In genomic region chr6:39344821-39345280, GRCh38 we compare ENCODE assay signal across 2 cellular contexts.
A peak's percentile ranks its signal among the peaks of the same experiment; 100 is the strongest.
TF ChIP-seq lines count a peak whose summit lies in the region.

No MANE protein-coding gene starts in this region.

TF ChIP-seq in HepG2, 621 proteins besides CTCF, POLR2A, EP300 and RAD21:
- peak; percentile 18; the same call in 1 of the 2 replicates for TF ChIP-seq NFYB (CRISPR knock-in tag; IDR thresholded peaks at IDR 0.05)
- TF ChIP-seq THAP11 (CRISPR knock-in tag; IDR thresholded peaks at IDR 0.05), result peak; percentile 49
- no peak for TF ChIP-seq RARA (CRISPR knock-in tag; IDR thresholded peaks at IDR 0.05)
- TF ChIP-seq ZNF143 (CRISPR knock-in tag; IDR thresholded peaks at IDR 0.05), result peak; percentile 45; the same call in 1 of the 2 replicates

TF ChIP-seq in H1, 55 proteins besides CTCF, POLR2A, EP300 and RAD21:
- TF ChIP-seq KDM4A (IDR thresholded peaks at IDR 0.05; ENCODE audit: low read depth, low read length, severe bottlenecking), result no peak
- TF ChIP-seq HDAC2 (IDR thresholded peaks at IDR 0.05; ENCODE audit: borderline replicate concordance in 1 of 2, low read depth in 2 of 2, low read length in 2 of 2), result no peak
- TF ChIP-seq BCL11A (IDR thresholded peaks at IDR 0.05; ENCODE audit: low read depth in 2 of 2, low read length in 2 of 2), result no peak
- no peak for TF ChIP-seq CTBP2 (IDR thresholded peaks at IDR 0.05; ENCODE audit: borderline replicate concordance, insufficient read depth, insufficient read length, low read length)
- TF ChIP-seq CHD1 (IDR thresholded peaks at IDR 0.05; ENCODE audit: low read depth, low read length), result no peak
- TF ChIP-seq TAF7 (optimal IDR thresholded peaks at IDR 0.05; ENCODE audit: borderline replicate concordance, low read depth, low read length), result no peak
- peak; percentile 63 for TF ChIP-seq SIX5 (IDR thresholded peaks at IDR 0.05; ENCODE audit: low read depth, low read length)
- TF ChIP-seq USF2 (IDR thresholded peaks at IDR 0.05; ENCODE audit: low read length), result peak; percentile 76
- TF ChIP-seq ATF3 (IDR thresholded peaks at IDR 0.05; ENCODE audit: insufficient read depth, low read depth, low read length), result peak; percentile 37; the same call in 1 of the 2 replicates
- TF ChIP-seq TCF12 (IDR thresholded peaks at IDR 0.05; ENCODE audit: low read depth, low read length), result no peak
- no peak for TF ChIP-seq HDAC6 (IDR thresholded peaks at IDR 0.05; ENCODE audit: low read depth, low read length)
- no peak for TF ChIP-seq SIRT6 (IDR thresholded peaks at IDR 0.05; ENCODE audit: low read length)
- no peak for TF ChIP-seq SP2 (IDR thresholded peaks at IDR 0.05; ENCODE audit: low read length)
- TF ChIP-seq CHD2 (IDR thresholded peaks at IDR 0.05; ENCODE audit: low read length), result peak; percentile 44; the same call in 1 of the 2 replicates
- no peak for TF ChIP-seq TAF1 (IDR thresholded peaks at IDR 0.05; ENCODE audit: low read depth, low read length)
- no peak for TF ChIP-seq GTF2F1 (IDR thresholded peaks at IDR 0.05; ENCODE audit: borderline replicate concordance, low read depth, low read length)
- TF ChIP-seq KDM1A (IDR thresholded peaks at IDR 0.05; ENCODE audit: borderline replicate concordance, low read length), result 0 out of 2 replicates have a peak, but pooled peaks have one; percentile 10
- no peak for TF ChIP-seq FOSL1 (IDR thresholded peaks at IDR 0.05; ENCODE audit: insufficient read depth, low read depth, low read length)
- TF ChIP-seq CBX5 (IDR thresholded peaks at IDR 0.05; ENCODE audit: low read depth, low read length), result no peak
- no peak for TF ChIP-seq TEAD4 (IDR thresholded peaks at IDR 0.05; ENCODE audit: low read depth, low read length)
- no peak for TF ChIP-seq ZNF274 (IDR thresholded peaks at IDR 0.05; ENCODE audit: borderline replicate concordance, extremely low read depth, low read length)
- 0 out of 2 replicates have a peak, but pooled peaks have one; percentile 36 for TF ChIP-seq SRF (IDR thresholded peaks at IDR 0.05; ENCODE audit: low read depth, low read length)
- TF ChIP-seq RBBP5 (IDR thresholded peaks at IDR 0.05; ENCODE audit: borderline replicate concordance, low read depth, low read length), result no peak
- TF ChIP-seq JUND (IDR thresholded peaks at IDR 0.05; ENCODE audit: low read length), result no peak
- TF ChIP-seq EZH2 (IDR thresholded peaks at IDR 0.05; ENCODE audit: low read depth, low read length, severe bottlenecking), result no peak
